4 cellular contexts compared by ENCODE assay signal in the genomic region with DNA sequence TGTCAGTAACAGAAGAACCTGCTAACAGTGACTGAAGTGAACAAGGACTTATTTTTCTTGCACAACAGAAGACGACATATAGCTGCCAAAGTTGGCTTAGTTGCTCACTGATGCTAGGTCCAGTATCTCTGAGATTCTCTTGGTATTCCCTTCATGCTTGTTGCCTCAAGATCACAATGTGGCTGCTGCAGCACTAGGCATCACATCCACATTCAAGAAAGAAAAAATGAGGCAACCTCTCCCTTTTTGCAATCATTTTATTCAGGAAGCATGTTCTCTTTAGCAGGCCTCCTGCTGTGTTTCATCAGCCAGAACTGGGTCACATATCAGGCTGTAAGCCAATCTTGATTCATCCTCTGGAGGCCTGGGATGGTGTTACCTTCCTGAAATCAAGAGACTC.
A peak's percentile ranks its signal among the peaks of the same experiment; 100 is the strongest.
TF ChIP-seq lines count a peak whose summit lies in the region.

No MANE protein-coding gene starts in this region.

TF ChIP-seq in HEK293, 187 proteins besides CTCF, POLR2A, EP300 and RAD21:
- no peak for TF ChIP-seq ZBTB7A (tag by site-specific recombination; IDR thresholded peaks at IDR 0.05; ENCODE audit: low read depth)
- TF ChIP-seq, protein P1, sequence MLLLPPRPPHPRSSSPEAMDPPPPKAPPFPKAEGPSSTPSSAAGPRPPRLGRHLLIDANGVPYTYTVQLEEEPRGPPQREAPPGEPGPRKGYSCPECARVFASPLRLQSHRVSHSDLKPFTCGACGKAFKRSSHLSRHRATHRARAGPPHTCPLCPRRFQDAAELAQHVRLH (tag by site-specific recombination; IDR thresholded peaks at IDR 0.05) = peak; percentile 89
- no peak for TF ChIP-seq ZBTB21 (tag by site-specific recombination; IDR thresholded peaks at IDR 0.05)
- TF ChIP-seq, protein P2, sequence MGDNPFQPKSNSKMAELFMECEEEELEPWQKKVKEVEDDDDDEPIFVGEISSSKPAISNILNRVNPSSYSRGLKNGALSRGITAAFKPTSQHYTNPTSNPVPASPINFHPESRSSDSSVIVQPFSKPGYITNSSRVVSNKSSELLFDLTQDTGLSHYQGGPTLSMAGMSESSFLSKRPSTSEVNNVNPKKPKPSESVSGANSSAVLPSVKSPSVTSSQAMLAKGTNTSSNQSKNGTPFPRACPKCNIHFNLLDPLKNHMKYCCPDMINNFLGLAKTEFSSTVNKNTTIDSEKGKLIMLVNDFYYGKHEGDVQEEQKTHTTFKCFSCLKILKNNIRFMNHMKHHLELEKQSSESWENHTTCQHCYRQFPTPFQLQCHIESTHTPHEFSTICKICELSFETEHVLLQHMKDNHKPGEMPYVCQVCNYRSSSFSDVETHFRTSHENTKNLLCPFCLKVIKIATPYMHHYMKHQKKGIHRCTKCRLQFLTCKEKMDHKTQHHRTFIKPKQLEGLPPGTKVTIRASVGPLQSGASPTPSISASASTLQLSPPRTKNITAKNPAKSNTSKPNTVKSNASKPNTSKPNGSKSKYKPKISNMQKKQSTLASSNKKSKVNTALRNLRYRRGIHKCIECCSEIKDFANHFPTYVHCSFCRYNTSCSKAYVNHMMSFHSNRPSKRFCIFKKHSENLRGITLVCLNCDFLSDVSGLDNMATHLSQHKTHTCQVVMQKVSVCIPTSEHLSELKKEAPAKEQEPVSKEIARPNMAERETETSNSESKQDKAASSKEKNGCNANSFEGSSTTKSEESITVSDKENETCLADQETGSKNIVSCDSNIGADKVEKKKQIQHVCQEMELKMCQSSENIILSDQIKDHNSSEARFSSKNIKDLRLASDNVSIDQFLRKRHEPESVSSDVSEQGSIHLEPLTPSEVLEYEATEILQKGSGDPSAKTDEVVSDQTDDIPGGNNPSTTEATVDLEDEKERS (tag by site-specific recombination; IDR thresholded peaks at IDR 0.05) = peak; percentile 88

TF ChIP-seq in WTC11, 78 proteins besides CTCF, POLR2A, EP300 and RAD21:
- TF ChIP-seq GTF2I (CRISPR knock-in tag; conservative IDR thresholded peaks at IDR 0.05) (0 out of 2 replicates have a peak, but pooled peaks have one; percentile 28), NR2C2 (CRISPR knock-in tag; IDR thresholded peaks at IDR 0.05) (no peak), CDX4 (CRISPR knock-in tag; IDR thresholded peaks at IDR 0.05; ENCODE audit: borderline replicate concordance) (no peak)
- TF ChIP-seq, protein P3, sequence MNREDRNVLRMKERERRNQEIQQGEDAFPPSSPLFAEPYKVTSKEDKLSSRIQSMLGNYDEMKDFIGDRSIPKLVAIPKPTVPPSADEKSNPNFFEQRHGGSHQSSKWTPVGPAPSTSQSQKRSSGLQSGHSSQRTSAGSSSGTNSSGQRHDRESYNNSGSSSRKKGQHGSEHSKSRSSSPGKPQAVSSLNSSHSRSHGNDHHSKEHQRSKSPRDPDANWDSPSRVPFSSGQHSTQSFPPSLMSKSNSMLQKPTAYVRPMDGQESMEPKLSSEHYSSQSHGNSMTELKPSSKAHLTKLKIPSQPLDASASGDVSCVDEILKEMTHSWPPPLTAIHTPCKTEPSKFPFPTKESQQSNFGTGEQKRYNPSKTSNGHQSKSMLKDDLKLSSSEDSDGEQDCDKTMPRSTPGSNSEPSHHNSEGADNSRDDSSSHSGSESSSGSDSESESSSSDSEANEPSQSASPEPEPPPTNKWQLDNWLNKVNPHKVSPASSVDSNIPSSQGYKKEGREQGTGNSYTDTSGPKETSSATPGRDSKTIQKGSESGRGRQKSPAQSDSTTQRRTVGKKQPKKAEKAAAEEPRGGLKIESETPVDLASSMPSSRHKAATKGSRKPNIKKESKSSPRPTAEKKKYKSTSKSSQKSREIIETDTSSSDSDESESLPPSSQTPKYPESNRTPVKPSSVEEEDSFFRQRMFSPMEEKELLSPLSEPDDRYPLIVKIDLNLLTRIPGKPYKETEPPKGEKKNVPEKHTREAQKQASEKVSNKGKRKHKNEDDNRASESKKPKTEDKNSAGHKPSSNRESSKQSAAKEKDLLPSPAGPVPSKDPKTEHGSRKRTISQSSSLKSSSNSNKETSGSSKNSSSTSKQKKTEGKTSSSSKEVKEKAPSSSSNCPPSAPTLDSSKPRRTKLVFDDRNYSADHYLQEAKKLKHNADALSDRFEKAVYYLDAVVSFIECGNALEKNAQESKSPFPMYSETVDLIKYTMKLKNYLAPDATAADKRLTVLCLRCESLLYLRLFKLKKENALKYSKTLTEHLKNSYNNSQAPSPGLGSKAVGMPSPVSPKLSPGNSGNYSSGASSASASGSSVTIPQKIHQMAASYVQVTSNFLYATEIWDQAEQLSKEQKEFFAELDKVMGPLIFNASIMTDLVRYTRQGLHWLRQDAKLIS (CRISPR knock-in tag; IDR thresholded peaks at IDR 0.05; ENCODE audit: borderline replicate concordance) = no peak
- TF ChIP-seq, protein P4, sequence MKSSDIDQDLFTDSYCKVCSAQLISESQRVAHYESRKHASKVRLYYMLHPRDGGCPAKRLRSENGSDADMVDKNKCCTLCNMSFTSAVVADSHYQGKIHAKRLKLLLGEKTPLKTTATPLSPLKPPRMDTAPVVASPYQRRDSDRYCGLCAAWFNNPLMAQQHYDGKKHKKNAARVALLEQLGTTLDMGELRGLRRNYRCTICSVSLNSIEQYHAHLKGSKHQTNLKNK (CRISPR knock-in tag; IDR thresholded peaks at IDR 0.05) = no peak

TF ChIP-seq in K562, 482 proteins besides CTCF, POLR2A, EP300 and RAD21:
- TF ChIP-seq ETV1 (tag; conservative IDR thresholded peaks at IDR 0.05; ENCODE audit: low read depth) (no peak), RBM25 (IDR thresholded peaks at IDR 0.05; ENCODE audit: low read depth, low read length, severe bottlenecking) (peak; percentile 88)

TF ChIP-seq in H1, 55 proteins besides CTCF, POLR2A, EP300 and RAD21:
- TF ChIP-seq USF2 (IDR thresholded peaks at IDR 0.05; ENCODE audit: low read length) = no peak
- TF ChIP-seq CREB1 (IDR thresholded peaks at IDR 0.05) = no peak
- TF ChIP-seq SP2 (IDR thresholded peaks at IDR 0.05; ENCODE audit: low read length) = no peak
- no peak for TF ChIP-seq CTBP2 (IDR thresholded peaks at IDR 0.05; ENCODE audit: borderline replicate concordance, insufficient read depth, insufficient read length, low read length)
- TF ChIP-seq HDAC2 (IDR thresholded peaks at IDR 0.05; ENCODE audit: borderline replicate concordance in 1 of 2, low read depth in 2 of 2, low read length in 2 of 2) = peak in 1 of 2 experiments; percentile 62; a peak in 1 of 4 replicates
- no peak for TF ChIP-seq YY1 (IDR thresholded peaks at IDR 0.05; ENCODE audit: low read depth, low read length)
- TF ChIP-seq MAX (IDR thresholded peaks at IDR 0.05) = no peak
- TF ChIP-seq KDM1A (IDR thresholded peaks at IDR 0.05; ENCODE audit: borderline replicate concordance, low read length) = peak; percentile 85
- TF ChIP-seq SRF (IDR thresholded peaks at IDR 0.05; ENCODE audit: low read depth, low read length) = no peak
- TF ChIP-seq JUN (IDR thresholded peaks at IDR 0.05; ENCODE audit: low read depth, low read length) = no peak
- TF ChIP-seq TEAD4 (IDR thresholded peaks at IDR 0.05; ENCODE audit: low read depth, low read length) = no peak
- no peak for TF ChIP-seq MAFK (IDR thresholded peaks at IDR 0.05; ENCODE audit: low read depth, low read length)
- no peak for TF ChIP-seq EZH2 (IDR thresholded peaks at IDR 0.05; ENCODE audit: low read depth, low read length, severe bottlenecking)
- TF ChIP-seq ZNF274 (IDR thresholded peaks at IDR 0.05; ENCODE audit: borderline replicate concordance, extremely low read depth, low read length) = no peak
- TF ChIP-seq RNF2 (IDR thresholded peaks at IDR 0.05; ENCODE audit: borderline replicate concordance, low read depth, low read length, missing control alignments, poor library complexity, severe bottlenecking) = no peak
- no peak for TF ChIP-seq CEBPB (IDR thresholded peaks at IDR 0.05; ENCODE audit: low read depth, low read length)
